Comparison of ENCODE assay signal across 1 cellular context in genomic region chr4:89024051-89024675, GRCh38.
TF ChIP-seq lines count a peak whose summit lies in the region.

No MANE protein-coding gene starts in this region.

TF ChIP-seq in WTC11, 78 proteins besides CTCF, POLR2A, EP300 and RAD21 (continued from another document):
- TF ChIP-seq E2F1 (CRISPR knock-in tag; IDR thresholded peaks at IDR 0.05), result no peak
- TF ChIP-seq ATF1 (CRISPR knock-in tag; IDR thresholded peaks at IDR 0.05), result no peak
- TF ChIP-seq, protein P1, sequence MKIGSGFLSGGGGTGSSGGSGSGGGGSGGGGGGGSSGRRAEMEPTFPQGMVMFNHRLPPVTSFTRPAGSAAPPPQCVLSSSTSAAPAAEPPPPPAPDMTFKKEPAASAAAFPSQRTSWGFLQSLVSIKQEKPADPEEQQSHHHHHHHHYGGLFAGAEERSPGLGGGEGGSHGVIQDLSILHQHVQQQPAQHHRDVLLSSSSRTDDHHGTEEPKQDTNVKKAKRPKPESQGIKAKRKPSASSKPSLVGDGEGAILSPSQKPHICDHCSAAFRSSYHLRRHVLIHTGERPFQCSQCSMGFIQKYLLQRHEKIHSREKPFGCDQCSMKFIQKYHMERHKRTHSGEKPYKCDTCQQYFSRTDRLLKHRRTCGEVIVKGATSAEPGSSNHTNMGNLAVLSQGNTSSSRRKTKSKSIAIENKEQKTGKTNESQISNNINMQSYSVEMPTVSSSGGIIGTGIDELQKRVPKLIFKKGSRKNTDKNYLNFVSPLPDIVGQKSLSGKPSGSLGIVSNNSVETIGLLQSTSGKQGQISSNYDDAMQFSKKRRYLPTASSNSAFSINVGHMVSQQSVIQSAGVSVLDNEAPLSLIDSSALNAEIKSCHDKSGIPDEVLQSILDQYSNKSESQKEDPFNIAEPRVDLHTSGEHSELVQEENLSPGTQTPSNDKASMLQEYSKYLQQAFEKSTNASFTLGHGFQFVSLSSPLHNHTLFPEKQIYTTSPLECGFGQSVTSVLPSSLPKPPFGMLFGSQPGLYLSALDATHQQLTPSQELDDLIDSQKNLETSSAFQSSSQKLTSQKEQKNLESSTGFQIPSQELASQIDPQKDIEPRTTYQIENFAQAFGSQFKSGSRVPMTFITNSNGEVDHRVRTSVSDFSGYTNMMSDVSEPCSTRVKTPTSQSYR (CRISPR knock-in tag; IDR thresholded peaks at IDR 0.05), result no peak
- no peak for TF ChIP-seq GRHL2 (CRISPR knock-in tag; IDR thresholded peaks at IDR 0.05; ENCODE audit: insufficient replicate concordance, severe bottlenecking)
- TF ChIP-seq MYBL2 (CRISPR knock-in tag; IDR thresholded peaks at IDR 0.05), result no peak
- TF ChIP-seq, protein P2, sequence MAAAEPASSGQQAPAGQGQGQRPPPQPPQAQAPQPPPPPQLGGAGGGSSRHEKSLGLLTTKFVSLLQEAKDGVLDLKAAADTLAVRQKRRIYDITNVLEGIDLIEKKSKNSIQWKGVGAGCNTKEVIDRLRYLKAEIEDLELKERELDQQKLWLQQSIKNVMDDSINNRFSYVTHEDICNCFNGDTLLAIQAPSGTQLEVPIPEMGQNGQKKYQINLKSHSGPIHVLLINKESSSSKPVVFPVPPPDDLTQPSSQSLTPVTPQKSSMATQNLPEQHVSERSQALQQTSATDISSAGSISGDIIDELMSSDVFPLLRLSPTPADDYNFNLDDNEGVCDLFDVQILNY (CRISPR knock-in tag; IDR thresholded peaks at IDR 0.05), result no peak
- TF ChIP-seq, protein P3, sequence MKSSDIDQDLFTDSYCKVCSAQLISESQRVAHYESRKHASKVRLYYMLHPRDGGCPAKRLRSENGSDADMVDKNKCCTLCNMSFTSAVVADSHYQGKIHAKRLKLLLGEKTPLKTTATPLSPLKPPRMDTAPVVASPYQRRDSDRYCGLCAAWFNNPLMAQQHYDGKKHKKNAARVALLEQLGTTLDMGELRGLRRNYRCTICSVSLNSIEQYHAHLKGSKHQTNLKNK (CRISPR knock-in tag; IDR thresholded peaks at IDR 0.05), result no peak
- no peak for TF ChIP-seq FOXK1 (CRISPR knock-in tag; IDR thresholded peaks at IDR 0.05)
